22 cellular contexts compared by ENCODE assay signal in the genomic region with DNA sequence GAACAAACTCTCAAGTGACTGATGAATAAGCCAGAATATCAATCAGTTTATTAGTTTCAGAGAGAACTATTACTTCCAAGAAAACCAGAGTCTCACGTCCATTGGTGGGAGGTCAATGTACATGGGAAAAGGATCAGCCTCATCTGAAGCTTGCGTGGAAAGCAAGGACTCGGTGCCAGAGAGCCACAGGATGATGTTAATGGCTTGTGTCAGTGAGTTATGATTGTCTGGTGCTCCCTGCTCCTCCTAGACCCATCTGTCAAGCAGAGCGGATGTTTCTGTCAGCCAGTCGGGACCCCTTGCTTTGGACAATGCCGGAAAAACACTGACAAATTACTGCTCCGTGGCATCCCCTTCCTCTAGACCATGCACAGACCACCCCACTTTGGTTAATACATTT. TPM values are rescaled to one million over a fixed set of nuclear protein-coding genes. Genes with fewer than 3 reads are reported as not detected.
A peak's percentile ranks its signal among the peaks of the same experiment; 100 is the strongest.
DNase-seq lines count a peak whose midpoint lies in the region; ATAC-seq and TF ChIP-seq lines count a peak whose summit lies in the region.
"Had no signal": no experiment of that assay in that cellular context is flagged by ENCODE, and none has a peak within 500 bp of the region (broad histone marks: within the 10 kb centered on the region; RNA-seq: fewer than 3 reads in every experiment).

No MANE protein-coding gene starts in this region.

- intact Hi-C loops in esophagus muscularis mucosa (cut with DNase I): no loop called here

- TF ChIP-seq EP300 in esophagus muscularis mucosa (IDR thresholded peaks at IDR 0.05): no peak

- WGBS in esophagus muscularis mucosa: 41% methylated on average over 7 of the region's 7 CpGs
- 88 to 91% methylated on average over 6 to 7 of the region's 7 CpGs for WGBS in mesodermal cell (ENCODE audit: insufficient coverage in 2 of 2), 2 experiments

- DNase-seq in AG10803 (ENCODE audit: low read depth) (peak; percentile 18), esophagus muscularis mucosa (ENCODE audit: extremely low spot score) (peak; percentile 85), retina (peak; percentile 61), NCI-H1105 (lab: John Stamatoyannopoulos, UW) (no peak)
- DNase-seq: 8988T; BE2C; C1 segment of cervical spinal cord; CD4-positive, CD25-positive, alpha-beta regulatory T cell; CD8-positive, alpha-beta memory T cell; COR-L47; DMS 273 treated with DMSO at 0.1 percent for 48 hours; DMS53; DND-41; GM23248 had no signal

- no peak for TF ChIP-seq POLR2A in esophagus muscularis mucosa (IDR thresholded peaks at IDR 0.05; ENCODE audit: low read depth)

- H3K27me3 ChIP-seq in esophagus muscularis mucosa: no peaks in the 10 kb centered on the region

- H3K27ac ChIP-seq in esophagus muscularis mucosa (replicated peaks in 1 of 4): no peak overlapping the region
- peak overlapping the region; percentile 13 for H3K27ac ChIP-seq in mesodermal cell (ENCODE audit: low read depth, low read length, severe bottlenecking)
- H3K27ac ChIP-seq: GM23248 had no signal

- H3K9me3 ChIP-seq in esophagus muscularis mucosa: no peaks in the 10 kb centered on the region
- H3K9me3 ChIP-seq in mesodermal cell (ENCODE audit: control insufficient read depth, low read length): peaks cover 5% of the 10 kb centered on the region
- H3K9me3 ChIP-seq: BE2C, HAP-1 had no signal

- no peaks in the 10 kb centered on the region for H3K36me3 ChIP-seq in esophagus muscularis mucosa
- no peaks in the 10 kb centered on the region for H3K36me3 ChIP-seq in mesodermal cell (ENCODE audit: control insufficient read depth, insufficient read depth, low read length)
- H3K36me3 ChIP-seq: BE2C, HAP-1 had no signal

- H3K4me1 ChIP-seq in esophagus muscularis mucosa (peaks cover 0 to 5% (median 0%) of the 10 kb centered on the region in 4 donors), mesodermal cell (ENCODE audit: control insufficient read depth, insufficient read depth, low read length, poor library complexity, severe bottlenecking) (peaks cover 14% of the 10 kb centered on the region)
- H3K4me1 ChIP-seq: BE2C, HAP-1 had no signal

- TF ChIP-seq CTCF in AG10803 (conservative IDR thresholded peaks at IDR 0.05; ENCODE audit: low read length) (no peak), esophagus muscularis mucosa (IDR thresholded peaks at IDR 0.05) (no peak)

- H3K4me3 ChIP-seq in AG10803 (ENCODE audit: low read length) (no peak overlapping the region), esophagus muscularis mucosa (no peak overlapping the region), mesodermal cell (ENCODE audit: extremely low read depth, insufficient read depth, low read length, poor library complexity, severe bottlenecking) (no peak overlapping the region)
- H3K4me3 ChIP-seq: GM12878, GM23248, HAP-1 had no signal

- ATAC-seq in HG03457 (IDR thresholded peaks at IDR 0.05; ENCODE audit: unreplicated experiment) (no peak), GM18502 (IDR thresholded peaks at IDR 0.05; ENCODE audit: poor library complexity, unreplicated experiment) (no peak)
- ATAC-seq: GM12878 had no signal

RNA-seq across cellular contexts. Expression of a gene that starts 52.1 kb away (rescaled TPM):
- total RNA-seq in esophagus muscularis mucosa: under 1 TPM; 0.33 to 0.83 (median 0.60) TPM
- 1.6 TPM for polyA plus RNA-seq in mesodermal cell (2013, experiment 1 of 2)
- polyA plus RNA-seq in mesodermal cell (2013, experiment 2 of 2): 2.0 TPM
- total RNA-seq: GM23248 had no signal
- polyA plus RNA-seq: GM23248 had no signal

RNA-seq across cellular contexts. Expression of a gene that starts 55.4 kb away (rescaled TPM):
- total RNA-seq in esophagus muscularis mucosa: not detected
- not detected for polyA plus RNA-seq in mesodermal cell (2013, experiment 1 of 2)
- not detected for polyA plus RNA-seq in mesodermal cell (2013, experiment 2 of 2)
- total RNA-seq: CD4-positive, CD25-positive, alpha-beta regulatory T cell; CD8-positive, alpha-beta memory T cell; G401; GM12878; GM23248; H4; HT-29 had no signal
- polyA plus RNA-seq: CD4-positive, CD25-positive, alpha-beta regulatory T cell; CD8-positive, alpha-beta memory T cell; GM12878; GM23248 had no signal
